In the genomic region with DNA sequence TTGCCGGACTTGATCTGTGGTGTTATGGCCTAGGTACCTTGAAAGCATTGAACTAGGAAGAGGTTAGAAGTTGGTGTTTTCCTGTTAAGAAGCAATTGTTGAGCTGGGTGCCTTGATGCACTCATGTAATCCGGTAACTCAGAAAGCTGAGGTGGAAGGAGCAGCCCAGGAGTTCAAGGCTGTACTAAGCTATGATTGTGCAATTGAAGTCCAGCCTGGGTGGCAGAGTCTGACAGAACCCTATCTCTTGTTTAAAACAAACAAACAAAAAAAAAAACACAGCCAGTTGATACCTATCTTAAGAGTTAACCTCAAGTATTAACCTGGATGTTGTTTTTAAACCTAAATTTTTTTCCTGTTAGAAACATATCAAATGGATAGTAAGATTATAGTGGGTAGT, we compare ENCODE assay signal across 18 cellular contexts. TPM values are rescaled to one million over a fixed set of nuclear protein-coding genes. Genes with fewer than 3 reads are reported as not detected.
DNase-seq lines count a peak whose midpoint lies in the region; ATAC-seq and TF ChIP-seq lines count a peak whose summit lies in the region.
"Had no signal": no experiment of that assay in that cellular context is flagged by ENCODE, and none has a peak within 500 bp of the region (broad histone marks: within the 10 kb centered on the region; RNA-seq: fewer than 3 reads in every experiment).

No MANE protein-coding gene starts in this region.

- H3K4me3 Mint-ChIP-seq in activated naive CD8-positive, alpha-beta T cell treated with anti-CD3 and anti-CD28 coated beads, Interleukin-2, amount 10 ng/mL, durations not matched to agents 7 days and 5 days: no peak overlapping the region
- no peak overlapping the region for H3K4me3 Mint-ChIP-seq in activated naive CD8-positive, alpha-beta T cell treated with anti-CD3 and anti-CD28 coated beads for 36 hours
- H3K4me3 Mint-ChIP-seq in endothelial cell (ENCODE audit: unreplicated experiment): peak overlapping the region; percentile 12

- H3K4me1 Mint-ChIP-seq in activated naive CD8-positive, alpha-beta T cell treated with anti-CD3 and anti-CD28 coated beads, Interleukin-2, amount 10 ng/mL, durations not matched to agents 7 days and 5 days: peaks cover 16% of the 10 kb centered on the region
- peaks cover 41% of the 10 kb centered on the region for H3K4me1 Mint-ChIP-seq in activated naive CD8-positive, alpha-beta T cell treated with anti-CD3 and anti-CD28 coated beads for 36 hours
- no peaks in the 10 kb centered on the region for H3K4me1 Mint-ChIP-seq in endothelial cell (ENCODE audit: unreplicated experiment)

- POLR2A ChIA-PET in activated naive CD8-positive, alpha-beta T cell treated with anti-CD3 and anti-CD28 coated beads, Interleukin-2, amount 10 ng/mL, durations not matched to agents 7 days and 5 days (lab: Charles Lee): interaction anchor here (1.0 kb wide), 1 partner anchor 19 kb away, joined by 4 read pairs; a partner anchor contains a TSS

- no peak for DNase-seq in activated naive CD8-positive, alpha-beta T cell treated with anti-CD3 and anti-CD28 coated beads, Interleukin-2, amount 10 ng/mL, durations not matched to agents 7 days and 5 days
- DNase-seq in activated naive CD8-positive, alpha-beta T cell treated with anti-CD3 and anti-CD28 coated beads for 36 hours: no peak
- DNase-seq in endothelial cell (ENCODE audit: low spot score) (no peak), right lobe of liver (no peak), spleen (peak; percentile 20), NCI-H345 (lab: John Stamatoyannopoulos, UW) (no peak), Kasumi-1 (lab: John Stamatoyannopoulos, UW) (no peak)
- DNase-seq: AML-193, DMS53, NCI-H1092, NCI-H1694, NCI-H446 treated with DMSO at 0.1 percent for 48 hours, NCI-H774 had no signal

- ATAC-seq in activated naive CD8-positive, alpha-beta T cell treated with anti-CD3 and anti-CD28 coated beads, Interleukin-2, amount 10 ng/mL, durations not matched to agents 7 days and 5 days (ENCODE audit: low read depth): peak; percentile 26
- ATAC-seq in right lobe of liver (peak; percentile 85 to 91 (median 89)), GM18519 (IDR thresholded peaks at IDR 0.05; ENCODE audit: low FRiP score, unreplicated experiment) (no peak)
- ATAC-seq: Panc1, Right ventricle myocardium inferior had no signal

- H3K4me1 ChIP-seq in right lobe of liver: peaks cover 0 to 50% (median 14%) of the 10 kb centered on the region in 4 donors
- peaks cover 8 to 69% (median 35%) of the 10 kb centered on the region in 6 donors for H3K4me1 ChIP-seq in spleen
- H3K4me1 ChIP-seq: HAP-1 had no signal

- H3K36me3 ChIP-seq in right lobe of liver: peaks cover 0 to 44% (median 11%) of the 10 kb centered on the region in 4 donors
- H3K36me3 ChIP-seq in spleen: peaks cover 0 to 76% (median 59%) of the 10 kb centered on the region in 6 donors

- no peaks in the 10 kb centered on the region for H3K9me3 ChIP-seq in right lobe of liver
- H3K9me3 ChIP-seq in spleen: no peaks in the 10 kb centered on the region
- H3K9me3 ChIP-seq: HAP-1 had no signal

- H3K9me3 Mint-ChIP-seq in activated naive CD8-positive, alpha-beta T cell treated with anti-CD3 and anti-CD28 coated beads, Interleukin-2, amount 10 ng/mL, durations not matched to agents 7 days and 5 days: no peaks in the 10 kb centered on the region
- no peaks in the 10 kb centered on the region for H3K9me3 Mint-ChIP-seq in activated naive CD8-positive, alpha-beta T cell treated with anti-CD3 and anti-CD28 coated beads for 36 hours
- H3K9me3 Mint-ChIP-seq in endothelial cell (ENCODE audit: unreplicated experiment): no peaks in the 10 kb centered on the region
- H3K9me3 Mint-ChIP-seq: IgD-negative memory B cell had no signal

- TF ChIP-seq POLR2A in right lobe of liver (IDR thresholded peaks at IDR 0.05): no peak
- no peak for TF ChIP-seq POLR2A in spleen (IDR thresholded peaks at IDR 0.05)

- no peaks in the 10 kb centered on the region for H3K27me3 ChIP-seq in right lobe of liver
- H3K27me3 ChIP-seq in spleen (replicated peaks in 1 of 7): no peaks in the 10 kb centered on the region

- peaks cover 20% of the 10 kb centered on the region for H3K36me3 Mint-ChIP-seq in activated naive CD8-positive, alpha-beta T cell treated with anti-CD3 and anti-CD28 coated beads, Interleukin-2, amount 10 ng/mL, durations not matched to agents 7 days and 5 days
- H3K36me3 Mint-ChIP-seq in activated naive CD8-positive, alpha-beta T cell treated with anti-CD3 and anti-CD28 coated beads for 36 hours: peaks cover 40% of the 10 kb centered on the region
- H3K36me3 Mint-ChIP-seq in endothelial cell (ENCODE audit: low read depth, unreplicated experiment): peaks cover 41% of the 10 kb centered on the region

- H3K27ac Mint-ChIP-seq in activated naive CD8-positive, alpha-beta T cell treated with anti-CD3 and anti-CD28 coated beads, Interleukin-2, amount 10 ng/mL, durations not matched to agents 7 days and 5 days: peak overlapping the region; percentile 40
- H3K27ac Mint-ChIP-seq in activated naive CD8-positive, alpha-beta T cell treated with anti-CD3 and anti-CD28 coated beads for 36 hours: no peak overlapping the region
- H3K27ac Mint-ChIP-seq in endothelial cell (ENCODE audit: unreplicated experiment): no peak overlapping the region

- intact Hi-C loops in right lobe of liver (cut with DNase I): no loop called here
- intact Hi-C loops in spleen (cut with DNase I; ENCODE audit: low total_unique reads): no loop called here

- H3K27ac ChIP-seq in right lobe of liver (peak overlapping the region in 1 of 3 donors; percentile 57), spleen (peak overlapping the region in 2 of 8 donors; percentile 4 to 49)

- 65% methylated on average over 2 of the region's 2 CpGs for WGBS in right lobe of liver (ENCODE audit: insufficient coverage, low coverage, low lambda C conversion rate, missing lambda C conversion rate)
- WGBS in spleen, 5 donors: 69 to 83% (median 76%) methylated on average over 2 of the region's 2 CpGs

- H3K4me3 ChIP-seq in right lobe of liver: no peak overlapping the region
- H3K4me3 ChIP-seq in spleen: no peak overlapping the region
- H3K4me3 ChIP-seq: HAP-1 had no signal

- TF ChIP-seq CTCF in endothelial cell (IDR thresholded peaks at IDR 0.05; ENCODE audit: unreplicated experiment): no peak
- no peak for TF ChIP-seq CTCF in right lobe of liver (IDR thresholded peaks at IDR 0.05)
- no peak for TF ChIP-seq CTCF in spleen (IDR thresholded peaks at IDR 0.05 in 8 of 11, conservative IDR thresholded peaks at IDR 0.05 in 3 of 11)

- H3K27me3 Mint-ChIP-seq in activated naive CD8-positive, alpha-beta T cell treated with anti-CD3 and anti-CD28 coated beads, Interleukin-2, amount 10 ng/mL, durations not matched to agents 7 days and 5 days: no peaks in the 10 kb centered on the region
- H3K27me3 Mint-ChIP-seq in activated naive CD8-positive, alpha-beta T cell treated with anti-CD3 and anti-CD28 coated beads for 36 hours: no peaks in the 10 kb centered on the region
- peaks cover 1% of the 10 kb centered on the region for H3K27me3 Mint-ChIP-seq in endothelial cell (ENCODE audit: unreplicated experiment)
- H3K27me3 Mint-ChIP-seq: IgD-negative memory B cell had no signal

RNA-seq across cellular contexts. Expression of a gene that starts 19.3 kb away (rescaled TPM):
- total RNA-seq in activated naive CD8-positive, alpha-beta T cell treated with anti-CD3 and anti-CD28 coated beads, Interleukin-2, amount 10 ng/mL, durations not matched to agents 7 days and 5 days: 100 to 1,000 TPM; 144 to 147 TPM
- 100 to 1,000 TPM; 123 to 133 TPM for total RNA-seq in activated naive CD8-positive, alpha-beta T cell treated with anti-CD3 and anti-CD28 coated beads for 36 hours
- total RNA-seq in endothelial cell (ENCODE audit: unreplicated experiment) (113 TPM), right lobe of liver (10 to 100 TPM; 31.2 to 45.7 (median 32.8) TPM), spleen (100 to 1,000 TPM in 5 of 7 donors, 10 to 100 TPM in 2; 94.5 to 161 (median 112) TPM)
- 10 to 100 TPM; 41.7 to 70.0 (median 64.8) TPM for polyA plus RNA-seq in spleen

RNA-seq across cellular contexts. Expression of a gene that starts 19.6 kb away (rescaled TPM):
- 100 to 1,000 TPM; 131 to 140 TPM for total RNA-seq in activated naive CD8-positive, alpha-beta T cell treated with anti-CD3 and anti-CD28 coated beads, Interleukin-2, amount 10 ng/mL, durations not matched to agents 7 days and 5 days
- total RNA-seq in activated naive CD8-positive, alpha-beta T cell treated with anti-CD3 and anti-CD28 coated beads for 36 hours: 10 to 100 TPM; 79.5 to 84.1 TPM
- total RNA-seq in endothelial cell (ENCODE audit: unreplicated experiment) (85.5 TPM), right lobe of liver (10 to 100 TPM; 16.9 to 48.9 (median 41.7) TPM), spleen (100 to 1,000 TPM in 6 of 7 donors, 10 to 100 TPM in 1; 73.4 to 146 (median 117) TPM)
- 10 to 100 TPM; 34.8 to 90.6 (median 60.1) TPM for polyA plus RNA-seq in spleen

RNA-seq across cellular contexts. Expression of a gene that starts 38.1 kb away (rescaled TPM):
- total RNA-seq in activated naive CD8-positive, alpha-beta T cell treated with anti-CD3 and anti-CD28 coated beads, Interleukin-2, amount 10 ng/mL, durations not matched to agents 7 days and 5 days: 10 to 100 TPM; 42.6 to 44.1 TPM
- total RNA-seq in activated naive CD8-positive, alpha-beta T cell treated with anti-CD3 and anti-CD28 coated beads for 36 hours: 10 to 100 TPM; 44.6 to 53.5 TPM
- total RNA-seq in endothelial cell (ENCODE audit: unreplicated experiment): 23.6 TPM
- total RNA-seq in right lobe of liver: 10 to 100 TPM; 24.2 to 54.3 (median 33.7) TPM
- total RNA-seq in spleen: 10 to 100 TPM; 15.7 to 41.0 (median 36.8) TPM
- polyA plus RNA-seq in spleen: 10 to 100 TPM; 71.0 to 89.5 (median 78.0) TPM

RNA-seq across cellular contexts. Expression of a gene that starts 38.6 kb away (rescaled TPM):
- 1 to 10 TPM; 2.2 to 4.1 TPM for total RNA-seq in activated naive CD8-positive, alpha-beta T cell treated with anti-CD3 and anti-CD28 coated beads, Interleukin-2, amount 10 ng/mL, durations not matched to agents 7 days and 5 days
- total RNA-seq in activated naive CD8-positive, alpha-beta T cell treated with anti-CD3 and anti-CD28 coated beads for 36 hours: 1 to 10 TPM; 1.5 to 3.2 TPM
- total RNA-seq in endothelial cell (ENCODE audit: unreplicated experiment): 11.8 TPM
- 10 to 100 TPM in 1 of 6 experiments, 1 to 10 TPM in 5; 1.6 to 10.3 (median 4.0) TPM for total RNA-seq in right lobe of liver
- 1 to 10 TPM; 1.9 to 8.8 (median 3.1) TPM for total RNA-seq in spleen
- 1 to 10 TPM; 3.3 to 5.5 (median 3.8) TPM for polyA plus RNA-seq in spleen

RNA-seq across cellular contexts. Expression of a gene that starts 47.9 kb away (rescaled TPM):
- total RNA-seq in activated naive CD8-positive, alpha-beta T cell treated with anti-CD3 and anti-CD28 coated beads, Interleukin-2, amount 10 ng/mL, durations not matched to agents 7 days and 5 days: 1,000 to 10,000 TPM; 1,119 to 1,147 TPM
- 1,000 to 10,000 TPM; 1,649 to 1,711 TPM for total RNA-seq in activated naive CD8-positive, alpha-beta T cell treated with anti-CD3 and anti-CD28 coated beads for 36 hours
- total RNA-seq in endothelial cell (ENCODE audit: unreplicated experiment) (910 TPM), right lobe of liver (100 to 1,000 TPM; 232 to 283 (median 251) TPM), spleen (100 to 1,000 TPM; 294 to 922 (median 652) TPM)
- 1,000 to 10,000 TPM; 2,501 to 2,825 (median 2,795) TPM for polyA plus RNA-seq in spleen
